Comparison of ENCODE assay signal across 6 cellular contexts in the genomic region with DNA sequence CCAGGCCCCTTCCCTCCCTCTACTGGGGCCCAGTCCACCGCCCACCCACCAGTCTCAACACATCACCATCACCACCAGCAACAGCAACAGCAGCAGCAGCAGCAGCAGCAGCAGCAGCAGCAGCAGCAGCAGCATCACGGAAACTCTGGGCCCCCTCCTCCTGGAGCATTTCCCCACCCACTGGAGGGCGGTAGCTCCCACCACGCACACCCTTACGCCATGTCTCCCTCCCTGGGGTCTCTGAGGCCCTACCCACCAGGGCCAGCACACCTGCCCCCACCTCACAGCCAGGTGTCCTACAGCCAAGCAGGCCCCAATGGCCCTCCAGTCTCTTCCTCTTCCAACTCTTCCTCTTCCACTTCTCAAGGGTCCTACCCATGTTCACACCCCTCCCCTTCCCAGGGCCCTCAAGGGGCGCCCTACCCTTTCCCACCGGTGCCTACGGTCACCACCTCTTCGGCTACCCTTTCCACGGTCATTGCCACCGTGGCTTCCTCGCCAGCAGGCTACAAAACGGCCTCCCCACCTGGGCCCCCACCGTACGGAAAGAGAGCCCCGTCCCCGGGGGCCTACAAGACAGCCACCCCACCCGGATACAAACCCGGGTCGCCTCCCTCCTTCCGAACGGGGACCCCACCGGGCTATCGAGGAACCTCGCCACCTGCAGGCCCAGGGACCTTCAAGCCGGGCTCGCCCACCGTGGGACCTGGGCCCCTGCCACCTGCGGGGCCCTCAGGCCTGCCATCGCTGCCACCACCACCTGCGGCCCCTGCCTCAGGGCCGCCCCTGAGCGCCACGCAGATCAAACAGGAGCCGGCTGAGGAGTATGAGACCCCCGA. TPM values are rescaled to one million over a fixed set of nuclear protein-coding genes. Genes with fewer than 3 reads are reported as not detected.
DNase-seq lines count a peak whose midpoint lies in the region; ATAC-seq and TF ChIP-seq lines count a peak whose summit lies in the region.

No MANE protein-coding gene starts in this region.

- no peaks in the 10 kb centered on the region for H3K9me3 Mint-ChIP-seq in CD4-positive, alpha-beta T cell
- no peaks in the 10 kb centered on the region for H3K9me3 Mint-ChIP-seq in IgD-negative memory B cell

- no peaks in the 10 kb centered on the region for H3K9me3 ChIP-seq in CD4-positive, alpha-beta T cell (ENCODE audit: control insufficient read depth, low read length)
- H3K9me3 ChIP-seq in adrenal gland (replicated peaks in 1 of 3) (no peaks in the 10 kb centered on the region), muscle layer of duodenum (ENCODE audit: control insufficient read depth in 1 of 2, low read length in 2 of 2) (no peaks in the 10 kb centered on the region)

- peak overlapping the region; percentile 92 for H3K27ac ChIP-seq in CD4-positive, alpha-beta T cell (ENCODE audit: low read depth, low read length)
- peak overlapping the region in 4 of 5 donors; percentile 82 to 96 (median 90) for H3K27ac ChIP-seq in adrenal gland
- peak overlapping the region; percentile 45 for H3K27ac ChIP-seq in muscle layer of duodenum (ENCODE audit: low read length)

- peak in 4 of 10 experiments; percentile 50 to 64 (median 52) for DNase-seq in CD4-positive, alpha-beta T cell
- DNase-seq in adrenal gland (peak in 5 of 7 donors; percentile 38 to 73 (median 53)), RPMI8226 (no peak)

- no peak for TF ChIP-seq POLR2A in adrenal gland (IDR thresholded peaks at IDR 0.05)

- H3K27me3 ChIP-seq in CD4-positive, alpha-beta T cell (ENCODE audit: control insufficient read depth, insufficient read depth, low read length): no peaks in the 10 kb centered on the region
- H3K27me3 ChIP-seq in adrenal gland (no peaks in the 10 kb centered on the region), muscle layer of duodenum (ENCODE audit: low read depth, low read length) (no peaks in the 10 kb centered on the region)

- H3K27ac Mint-ChIP-seq in CD4-positive, alpha-beta T cell: peak overlapping the region; percentile 95
- H3K27ac Mint-ChIP-seq in IgD-negative memory B cell: peak overlapping the region; percentile 89 to 98 (median 93)

- H3K36me3 ChIP-seq in adrenal gland (replicated peaks in 1 of 2): peaks cover 0 to 30% of the 10 kb centered on the region in 2 donors
- H3K36me3 ChIP-seq in muscle layer of duodenum (ENCODE audit: control insufficient read depth in 1 of 2, insufficient read depth in 2 of 2, low read length in 2 of 2): peaks cover 24 to 35% of the 10 kb centered on the region in 2 donors

- POLR2A ChIA-PET in CD4-positive, alpha-beta T cell (lab: Charles Lee): interaction anchor here (0.7 to 4.9 kb wide), 22 partner anchors 7 to 1034 kb away, joined by 3 to 89 read pairs (median 20); a partner anchor contains a TSS

- intact Hi-C loops in CD4-positive, alpha-beta T cell (cut with DNase I, micrococcal nuclease): loop anchor here in 1 of 2 experiments (5.0 kb wide), 1 partner anchor 35 kb away; a partner anchor contains a TSS
- intact Hi-C loops in adrenal gland (cut with DNase I): no loop called here

- CTCF ChIA-PET in CD4-positive, alpha-beta T cell (lab: Charles Lee): interaction anchor here (0.9 to 4.1 kb wide), 23 partner anchors 9 to 247 kb away, joined by 3 to 33 read pairs (median 6); a partner anchor contains a TSS

- H3K36me3 Mint-ChIP-seq in CD4-positive, alpha-beta T cell (ENCODE audit: low read depth): peaks cover 28% of the 10 kb centered on the region
- peaks cover 3% of the 10 kb centered on the region for H3K36me3 Mint-ChIP-seq in IgD-negative memory B cell

- H3K27me3 Mint-ChIP-seq in CD4-positive, alpha-beta T cell: no peaks in the 10 kb centered on the region
- H3K27me3 Mint-ChIP-seq in IgD-negative memory B cell: no peaks in the 10 kb centered on the region

- H3K4me3 Mint-ChIP-seq in CD4-positive, alpha-beta T cell: peak overlapping the region; percentile 81
- H3K4me3 Mint-ChIP-seq in IgD-negative memory B cell: peak overlapping the region; percentile 70 to 96 (median 88)

- H3K4me1 Mint-ChIP-seq in CD4-positive, alpha-beta T cell (ENCODE audit: low read depth): peaks cover 61% of the 10 kb centered on the region
- peaks cover 11 to 22% (median 13%) of the 10 kb centered on the region in 3 donors for H3K4me1 Mint-ChIP-seq in IgD-negative memory B cell

- peak overlapping the region in 2 of 4 donors; percentile 31 to 65 for H3K4me3 ChIP-seq in adrenal gland
- peak overlapping the region; percentile 62 to 74 for H3K4me3 ChIP-seq in muscle layer of duodenum (ENCODE audit: low read depth in 1 of 2, low read length in 2 of 2)

- peak; percentile 29 for ATAC-seq in CD4-positive, alpha-beta T cell (ENCODE audit: poor library complexity)
- no peak for ATAC-seq in GM18520 (IDR thresholded peaks at IDR 0.05; ENCODE audit: unreplicated experiment)

- peaks cover 15 to 60% of the 10 kb centered on the region in 2 donors for H3K4me1 ChIP-seq in adrenal gland (replicated peaks in 1 of 2)
- H3K4me1 ChIP-seq in muscle layer of duodenum (ENCODE audit: control insufficient read depth in 1 of 2, insufficient read depth in 2 of 2, low read length in 2 of 2): peaks cover 10 to 53% of the 10 kb centered on the region in 2 donors

- 26 to 50% (median 30%) methylated on average over 20 to 36 of the region's 36 CpGs for WGBS in adrenal gland, 4 donors

- TF ChIP-seq CTCF in CD4-positive, alpha-beta T cell (IDR thresholded peaks at IDR 0.05): no peak
- peak in 1 of 6 experiments; percentile 1 for TF ChIP-seq CTCF in adrenal gland (IDR thresholded peaks at IDR 0.05)

RNA-seq across cellular contexts. Expression of a gene that starts 6.8 kb away (rescaled TPM):
- total RNA-seq in CD4-positive, alpha-beta T cell: not detected
- polyA plus RNA-seq in IgD-negative memory B cell: not detected
- not detected for total RNA-seq in adrenal gland
- not detected for polyA plus RNA-seq in adrenal gland

RNA-seq across cellular contexts. Expression of a gene that starts 7.0 kb away (rescaled TPM):
- total RNA-seq in CD4-positive, alpha-beta T cell: 100 to 1,000 TPM; 305 to 311 TPM
- polyA plus RNA-seq in IgD-negative memory B cell (141 TPM), adrenal gland (100 to 1,000 TPM in 2 of 3 donors, 10 to 100 TPM in 1; 58.4 to 335 (median 271) TPM)
- total RNA-seq in adrenal gland: 100 to 1,000 TPM; 152 to 505 (median 289) TPM

RNA-seq across cellular contexts. Expression of a gene that starts 9.1 kb away (rescaled TPM):
- 10 to 100 TPM; 28.7 to 29.6 TPM for total RNA-seq in CD4-positive, alpha-beta T cell
- polyA plus RNA-seq in IgD-negative memory B cell (1.4 TPM), adrenal gland (100 to 1,000 TPM in 2 of 3 donors, 10 to 100 TPM in 1; 57.4 to 482 (median 258) TPM)
- 100 to 1,000 TPM in 4 of 8 donors, 10 to 100 TPM in 4; 51.0 to 263 (median 110) TPM for total RNA-seq in adrenal gland

RNA-seq across cellular contexts. Expression of a gene that starts 14.3 kb away (rescaled TPM):
- 10 to 100 TPM; 79.0 to 83.5 TPM for total RNA-seq in CD4-positive, alpha-beta T cell
- polyA plus RNA-seq in IgD-negative memory B cell (1,038 TPM), adrenal gland (100 to 1,000 TPM in 2 of 3 donors, 10 to 100 TPM in 1; 36.2 to 204 (median 127) TPM)
- 10 to 100 TPM; 24.5 to 86.2 (median 63.5) TPM for total RNA-seq in adrenal gland

RNA-seq across cellular contexts. Expression of a gene that starts 22.5 kb away (rescaled TPM):
- total RNA-seq in CD4-positive, alpha-beta T cell: 100 to 1,000 TPM in 1 of 2 experiments, 10 to 100 TPM in 1; 85.6 to 103 TPM
- polyA plus RNA-seq in IgD-negative memory B cell: 21.7 TPM
- 10 to 100 TPM in 7 of 8 donors, 1 to 10 TPM in 1; 8.0 to 53.6 (median 35.1) TPM for total RNA-seq in adrenal gland
- 100 to 1,000 TPM in 1 of 3 donors, 10 to 100 TPM in 2; 29.5 to 113 (median 42.3) TPM for polyA plus RNA-seq in adrenal gland
